Comparison of ENCODE assay signal across 8 cellular contexts in genomic region chr10:17200035-17200884, GRCh38. TPM values are rescaled to one million over a fixed set of nuclear protein-coding genes. Genes with fewer than 3 reads are reported as not detected.
DNase-seq lines count a peak whose midpoint lies in the region; ATAC-seq and TF ChIP-seq lines count a peak whose summit lies in the region.

No MANE protein-coding gene starts in this region.

- H3K36me3 Mint-ChIP-seq in activated naive CD4-positive, alpha-beta T cell treated with anti-CD3 and anti-CD28 coated beads for 36 hours (ENCODE audit: low read depth): no peaks in the 10 kb centered on the region

- no peaks in the 10 kb centered on the region for H3K27me3 Mint-ChIP-seq in activated naive CD4-positive, alpha-beta T cell treated with anti-CD3 and anti-CD28 coated beads for 36 hours (ENCODE audit: low read depth)

- H3K4me3 ChIP-seq in fibroblast of mammary gland (ENCODE audit: control insufficient read depth, low read depth, low read length): peak overlapping the region; percentile 62

- CTCF ChIA-PET in activated naive CD4-positive, alpha-beta T cell treated with anti-CD3 and anti-CD28 coated beads for 36 hours (lab: Charles Lee): interaction anchor here (0.7 to 2.8 kb wide), 8 partner anchors 10 to 59 kb away, joined by 3 to 17 read pairs (median 3); partner anchors contain the start of gene VIM

- intact Hi-C loops in activated naive CD4-positive, alpha-beta T cell treated with anti-CD3 and anti-CD28 coated beads for 36 hours (cut with micrococcal nuclease): loop anchor here (1.0 to 5.0 kb wide), 3 partner anchors 177 to 1452 kb away; partner anchors contain the start of gene NSUN6

- DNase-seq in activated naive CD4-positive, alpha-beta T cell treated with anti-CD3 and anti-CD28 coated beads for 36 hours: no peak
- no peak for DNase-seq in activated naive CD4-positive, alpha-beta T cell treated with Interleukin-2 at 50 U/mL for 16 hours
- DNase-seq in SW480 (ENCODE audit: low spot score): peak; percentile 11
- peak; percentile 46 for DNase-seq in fibroblast of mammary gland (ENCODE audit: low read depth)
- peak; percentile 52 for DNase-seq in renal cortical epithelial cell (ENCODE audit: low read depth)
- no peak for DNase-seq in effector CD8-positive, alpha-beta T cell (lab: John Stamatoyannopoulos, UW)

- H3K4me1 Mint-ChIP-seq in activated naive CD4-positive, alpha-beta T cell treated with anti-CD3 and anti-CD28 coated beads for 36 hours (ENCODE audit: low read depth): peaks cover 29% of the 10 kb centered on the region

- no peak for TF ChIP-seq CTCF in fibroblast of mammary gland (conservative IDR thresholded peaks at IDR 0.05; ENCODE audit: control insufficient read depth, insufficient read depth, low read depth, low read length)

- peak overlapping the region; percentile 92 for H3K27ac Mint-ChIP-seq in activated naive CD4-positive, alpha-beta T cell treated with anti-CD3 and anti-CD28 coated beads for 36 hours

- ATAC-seq in GM19035 (IDR thresholded peaks at IDR 0.05; ENCODE audit: unreplicated experiment) (no peak), HG02885 (IDR thresholded peaks at IDR 0.05; ENCODE audit: poor library complexity, unreplicated experiment) (no peak)

- H3K4me3 Mint-ChIP-seq in activated naive CD4-positive, alpha-beta T cell treated with anti-CD3 and anti-CD28 coated beads for 36 hours: peak overlapping the region; percentile 86

- H3K9me3 Mint-ChIP-seq in activated naive CD4-positive, alpha-beta T cell treated with anti-CD3 and anti-CD28 coated beads for 36 hours: no peaks in the 10 kb centered on the region

RNA-seq across cellular contexts. Expression of gene TRDMT1, which starts 1.2 kb away (rescaled TPM):
- 1 to 10 TPM; 6.5 to 7.2 TPM for total RNA-seq in activated naive CD4-positive, alpha-beta T cell treated with anti-CD3 and anti-CD28 coated beads for 36 hours
- total RNA-seq in renal cortical epithelial cell: 5.2 and 6.1 TPM in 2 replicates

RNA-seq across cellular contexts. Expression of gene VIM, which starts 27.8 kb away (rescaled TPM):
- 10 to 100 TPM; 58.3 to 60.6 TPM for total RNA-seq in activated naive CD4-positive, alpha-beta T cell treated with anti-CD3 and anti-CD28 coated beads for 36 hours
- 2,197 and 3,974 TPM in 2 replicates for total RNA-seq in renal cortical epithelial cell

Comparison
In these comparisons a context has a peak if more than half of its experiments do, and no peak if none do; other contexts are left out.
1. DNase-seq: peak in SW480 (single experiment), fibroblast of mammary gland (single experiment) and renal cortical epithelial cell (single experiment); none in activated naive CD4-positive, alpha-beta T cell treated with anti-CD3 and anti-CD28 coated beads for 36 hours (single experiment), activated naive CD4-positive, alpha-beta T cell treated with Interleukin-2 at 50 U/mL for 16 hours (single experiment) and effector CD8-positive, alpha-beta T cell (single experiment).
2. RNA of gene VIM, which starts 27.8 kb away (total RNA-seq): 2,197 to 3,974 TPM in renal cortical epithelial cell; 58.3 to 60.6 TPM in activated naive CD4-positive, alpha-beta T cell treated with anti-CD3 and anti-CD28 coated beads for 36 hours; every median in the first group is over 10 times any median in the second.